Comparison of ENCODE assay signal across 23 cellular contexts in genomic region chr7:2689343-2689847, GRCh38. TPM values are rescaled to one million over a fixed set of nuclear protein-coding genes. Genes with fewer than 3 reads are reported as not detected.
DNase-seq lines count a peak whose midpoint lies in the region; ATAC-seq, FAIRE-seq and TF ChIP-seq lines count a peak whose summit lies in the region.
"Had no signal": no experiment of that assay in that cellular context is flagged by ENCODE, and none has a peak within 500 bp of the region (broad histone marks: within the 10 kb centered on the region; RNA-seq: fewer than 3 reads in every experiment).

No MANE protein-coding gene starts in this region.

- no peak for DNase-seq in activated naive CD8-positive, alpha-beta T cell treated with anti-CD3 and anti-CD28 coated beads, Interleukin-2, amount 10 ng/mL, durations not matched to agents 7 days and 5 days
- DNase-seq in activated naive CD8-positive, alpha-beta T cell treated with anti-CD3 and anti-CD28 coated beads, Interleukin-2, amount 50 U/mL, for 24 hours, result no peak
- DNase-seq in HTR-8/SVneo (ENCODE audit: insufficient read length, low spot score) (no peak), hepatic stellate cell (ENCODE audit: low spot score) (peak; percentile 70), vagina (ENCODE audit: extremely low spot score in 2 of 2) (no peak), activated T-cell treated with anti-CD3 and anti-CD28 coated beads for 4 hours (no peak), medulla oblongata (ENCODE audit: extremely low spot score) (no peak)
- DNase-seq in stimulated activated CD4-positive, alpha-beta T cell treated with anti-CD3 and anti-CD28 coated beads, Interleukin-15, amount 100 ng/mL, for 24 hours, result no peak
- DNase-seq: 8988T; activated naive CD4-positive, alpha-beta T cell treated with anti-CD3 and anti-CD28 coated beads for 36 hours; DMS79; glutamatergic neuron; GOT3; islet precursor cell; MV-4-11; NCI-H2081 treated with DMSO at 0.1 percent for 48 hours; NCI-H526 treated with DMSO at 0.1 percent for 48 hours; OCI-M1; stimulated activated CD4-positive, alpha-beta T cell treated with anti-CD3 and anti-CD28 coated beads, Interleukin-4, amount 100 ng/mL, for 4 hours; T-helper 9 cell; thyroid gland had no signal

- peak overlapping the region; percentile 76 for H3K27ac ChIP-seq in vagina
- H3K27ac ChIP-seq: esophagus muscularis mucosa, SJSA1, thyroid gland had no signal

- POLR2A ChIA-PET in activated naive CD8-positive, alpha-beta T cell treated with anti-CD3 and anti-CD28 coated beads, Interleukin-2, amount 10 ng/mL, durations not matched to agents 7 days and 5 days (lab: Charles Lee), result interaction anchor here (1.2 kb wide), 1 partner anchor 10 kb away, joined by 5 read pairs; no protein-coding TSS in a partner anchor

- peaks cover 30% of the 10 kb centered on the region for H3K4me1 ChIP-seq in vagina

- H3K27me3 Mint-ChIP-seq in activated naive CD8-positive, alpha-beta T cell treated with anti-CD3 and anti-CD28 coated beads, Interleukin-2, amount 10 ng/mL, durations not matched to agents 7 days and 5 days, result peaks cover 69% of the 10 kb centered on the region
- peaks cover 52% of the 10 kb centered on the region for H3K27me3 Mint-ChIP-seq in activated naive CD8-positive, alpha-beta T cell treated with anti-CD3 and anti-CD28 coated beads, Interleukin-2, amount 50 U/mL, for 24 hours

- H3K27me3 ChIP-seq in vagina, result no peaks in the 10 kb centered on the region

- no peak for ATAC-seq in activated naive CD8-positive, alpha-beta T cell treated with anti-CD3 and anti-CD28 coated beads, Interleukin-2, amount 10 ng/mL, durations not matched to agents 7 days and 5 days (ENCODE audit: low read depth)
- no peak for ATAC-seq in activated naive CD8-positive, alpha-beta T cell treated with anti-CD3 and anti-CD28 coated beads, Interleukin-2, amount 50 U/mL, for 24 hours

- H3K4me3 ChIP-seq in vagina, result peak overlapping the region in 1 of 2 donors; percentile 34
- H3K4me3 ChIP-seq: SJSA1, thyroid gland had no signal

- peaks cover 12% of the 10 kb centered on the region for H3K4me1 Mint-ChIP-seq in activated naive CD8-positive, alpha-beta T cell treated with anti-CD3 and anti-CD28 coated beads, Interleukin-2, amount 10 ng/mL, durations not matched to agents 7 days and 5 days
- peaks cover 12% of the 10 kb centered on the region for H3K4me1 Mint-ChIP-seq in activated naive CD8-positive, alpha-beta T cell treated with anti-CD3 and anti-CD28 coated beads, Interleukin-2, amount 50 U/mL, for 24 hours

- no peaks in the 10 kb centered on the region for H3K9me3 Mint-ChIP-seq in activated naive CD8-positive, alpha-beta T cell treated with anti-CD3 and anti-CD28 coated beads, Interleukin-2, amount 10 ng/mL, durations not matched to agents 7 days and 5 days
- H3K9me3 Mint-ChIP-seq in activated naive CD8-positive, alpha-beta T cell treated with anti-CD3 and anti-CD28 coated beads, Interleukin-2, amount 50 U/mL, for 24 hours, result no peaks in the 10 kb centered on the region
- H3K9me3 Mint-ChIP-seq: activated naive CD4-positive, alpha-beta T cell treated with anti-CD3 and anti-CD28 coated beads for 36 hours had no signal

- H3K9me3 ChIP-seq in vagina, result no peaks in the 10 kb centered on the region
- H3K9me3 ChIP-seq: esophagus muscularis mucosa, SJSA1, thyroid gland had no signal

- TF ChIP-seq CTCF in vagina (IDR thresholded peaks at IDR 0.05), result no peak

- H3K4me3 Mint-ChIP-seq in activated naive CD8-positive, alpha-beta T cell treated with anti-CD3 and anti-CD28 coated beads, Interleukin-2, amount 10 ng/mL, durations not matched to agents 7 days and 5 days, result peak overlapping the region; percentile 16
- no peak overlapping the region for H3K4me3 Mint-ChIP-seq in activated naive CD8-positive, alpha-beta T cell treated with anti-CD3 and anti-CD28 coated beads, Interleukin-2, amount 50 U/mL, for 24 hours
- H3K4me3 Mint-ChIP-seq: activated naive CD4-positive, alpha-beta T cell treated with anti-CD3 and anti-CD28 coated beads for 36 hours had no signal

- no peak overlapping the region for H3K27ac Mint-ChIP-seq in activated naive CD8-positive, alpha-beta T cell treated with anti-CD3 and anti-CD28 coated beads, Interleukin-2, amount 10 ng/mL, durations not matched to agents 7 days and 5 days
- no peak overlapping the region for H3K27ac Mint-ChIP-seq in activated naive CD8-positive, alpha-beta T cell treated with anti-CD3 and anti-CD28 coated beads, Interleukin-2, amount 50 U/mL, for 24 hours
- H3K27ac Mint-ChIP-seq: activated naive CD4-positive, alpha-beta T cell treated with anti-CD3 and anti-CD28 coated beads for 36 hours had no signal

- intact Hi-C loops in vagina (cut with DNase I), result loop anchor here (10.0 kb wide), 2 partner anchors 115 to 215 kb away; partner anchors contain the start of gene GRIFIN

- no peak for TF ChIP-seq POLR2A in vagina (IDR thresholded peaks at IDR 0.05)

- no peaks in the 10 kb centered on the region for H3K36me3 Mint-ChIP-seq in activated naive CD8-positive, alpha-beta T cell treated with anti-CD3 and anti-CD28 coated beads, Interleukin-2, amount 10 ng/mL, durations not matched to agents 7 days and 5 days
- no peaks in the 10 kb centered on the region for H3K36me3 Mint-ChIP-seq in activated naive CD8-positive, alpha-beta T cell treated with anti-CD3 and anti-CD28 coated beads, Interleukin-2, amount 50 U/mL, for 24 hours (ENCODE audit: low read depth)

- H3K36me3 ChIP-seq in vagina, result no peaks in the 10 kb centered on the region
- H3K36me3 ChIP-seq: esophagus muscularis mucosa, SJSA1, thyroid gland had no signal

- peak; percentile 77 for FAIRE-seq in HTR-8/SVneo (lab: Jason Lieb, UNC)

RNA-seq across cellular contexts. Expression of gene AMZ1, which starts 1.4 kb away (rescaled TPM):
- total RNA-seq in activated naive CD8-positive, alpha-beta T cell treated with anti-CD3 and anti-CD28 coated beads, Interleukin-2, amount 10 ng/mL, durations not matched to agents 7 days and 5 days, result under 1 TPM; 0.17 TPM
- 1.2 TPM for total RNA-seq in vagina

RNA-seq across cellular contexts. Expression of gene TTYH3, which starts 57.6 kb away (rescaled TPM):
- total RNA-seq in activated naive CD8-positive, alpha-beta T cell treated with anti-CD3 and anti-CD28 coated beads, Interleukin-2, amount 10 ng/mL, durations not matched to agents 7 days and 5 days, result 10 to 100 TPM; 32.0 to 33.4 TPM
- total RNA-seq in vagina, result 33.9 TPM
